ENCODE assay signal across 44 cellular contexts in genomic region chr22:25000686-25001085, GRCh38. TPM values are rescaled to one million over a fixed set of nuclear protein-coding genes. Genes with fewer than 3 reads are reported as not detected.
"Had no signal": no experiment of that assay in that cellular context is flagged by ENCODE, and none has a peak within 500 bp of the region (broad histone marks: within the 10 kb centered on the region; RNA-seq: fewer than 3 reads in every experiment).

No MANE protein-coding gene starts in this region.

- H3K27me3 Mint-ChIP-seq: activated naive CD4-positive, alpha-beta T cell treated with anti-CD3 and anti-CD28 coated beads, Interleukin-2, amount 10 ng/mL, durations not matched to agents 7 days and 5 days had no signal

- H3K27ac Mint-ChIP-seq: activated naive CD4-positive, alpha-beta T cell treated with anti-CD3 and anti-CD28 coated beads for 36 hours; activated naive CD4-positive, alpha-beta T cell treated with anti-CD3 and anti-CD28 coated beads, Interleukin-2, amount 10 ng/mL, durations not matched to agents 7 days and 5 days; activated naive CD4-positive, alpha-beta T cell treated with anti-CD3 and anti-CD28 coated beads, Interleukin-2, amount 50 U/mL, for 72 hours; activated naive CD8-positive, alpha-beta T cell; activated naive CD8-positive, alpha-beta T cell treated with anti-CD3 and anti-CD28 coated beads for 36 hours; activated naive CD8-positive, alpha-beta T cell treated with anti-CD3 and anti-CD28 coated beads, Interleukin-2, amount 10 ng/mL, durations not matched to agents 7 days and 5 days; activated naive CD8-positive, alpha-beta T cell treated with anti-CD3 and anti-CD28 coated beads, Interleukin-2, amount 50 U/mL, for 24 hours; activated T-cell treated with anti-CD3 and anti-CD28 coated beads, Interleukin-2, amount 50 U/mL, for 24 hours; activated T-cell treated with anti-CD3 and anti-CD28 coated beads, Interleukin-2, amount 50 U/mL, for 72 hours; activated T-helper 1 cell treated with anti-CD3 and anti-CD28 coated beads, Interleukin-12 subunit alpha, Interleukin-12 subunit beta, Interleukin-2, Interleukin-4 antibody, amounts not matched to agents 30 ng/mL and 10 ng/mL and 1 ng/mL, durations not matched to agents 14 hours and 24 hours and 36 hours; activated T-helper 17 cell treated with anti-CD3 and anti-CD28 coated beads, Interleukin-2, amount 50 U/mL, for 72 hours; activated T-helper 2 cell treated with anti-CD3 and anti-CD28 coated beads, Interferon-gamma antibody, Interleukin-2, Interleukin-4, amounts not matched to agents 10 μg/mL and 5 μg/mL and 100 μg/mL, durations not matched to agents 14 hours and 24 hours and 36 hours had no signal

- H3K36me3 ChIP-seq: adrenal gland, ascending aorta, brain microvascular endothelial cell, breast epithelium, cardiac muscle cell had no signal

- H3K4me1 ChIP-seq: body of pancreas, breast epithelium had no signal

- H3K4me3 Mint-ChIP-seq: activated naive CD4-positive, alpha-beta T cell treated with anti-CD3 and anti-CD28 coated beads for 36 hours; activated naive CD4-positive, alpha-beta T cell treated with anti-CD3 and anti-CD28 coated beads, Interleukin-2, amount 10 ng/mL, durations not matched to agents 7 days and 5 days; activated naive CD8-positive, alpha-beta T cell; activated naive CD8-positive, alpha-beta T cell treated with anti-CD3 and anti-CD28 coated beads for 36 hours; activated naive CD8-positive, alpha-beta T cell treated with anti-CD3 and anti-CD28 coated beads, Interleukin-2, amount 10 ng/mL, durations not matched to agents 7 days and 5 days; activated naive CD8-positive, alpha-beta T cell treated with anti-CD3 and anti-CD28 coated beads, Interleukin-2, amount 50 U/mL, for 24 hours; activated T-cell treated with anti-CD3 and anti-CD28 coated beads, Interleukin-2, amount 50 U/mL, for 24 hours; activated T-cell treated with anti-CD3 and anti-CD28 coated beads, Interleukin-2, amount 50 U/mL, for 4 hours; activated T-cell treated with anti-CD3 and anti-CD28 coated beads, Interleukin-2, amount 50 U/mL, for 72 hours; activated T-helper 1 cell treated with anti-CD3 and anti-CD28 coated beads, Interleukin-12 subunit alpha, Interleukin-12 subunit beta, Interleukin-2, Interleukin-4 antibody, amounts not matched to agents 30 ng/mL and 10 ng/mL and 1 ng/mL, durations not matched to agents 14 hours and 24 hours and 36 hours; activated T-helper 17 cell treated with anti-CD3 and anti-CD28 coated beads, Interleukin-2, amount 50 U/mL, for 72 hours; brain; central memory CD8-positive, alpha-beta T cell had no signal

- H3K4me1 Mint-ChIP-seq: activated T-helper 17 cell treated with anti-CD3 and anti-CD28 coated beads, Interleukin-2, amount 50 U/mL, for 72 hours had no signal

- H3K9me3 Mint-ChIP-seq: activated naive CD4-positive, alpha-beta T cell treated with anti-CD3 and anti-CD28 coated beads, Interleukin-2, amount 50 U/mL, for 24 hours; activated naive CD4-positive, alpha-beta T cell treated with anti-CD3 and anti-CD28 coated beads, Interleukin-2, amount 50 U/mL, for 72 hours; activated naive CD8-positive, alpha-beta T cell treated with anti-CD3 and anti-CD28 coated beads, Interleukin-2, amount 50 U/mL, for 24 hours; activated T-cell treated with anti-CD3 and anti-CD28 coated beads, Interleukin-2, amount 50 U/mL, for 24 hours; activated T-cell treated with anti-CD3 and anti-CD28 coated beads, Interleukin-2, amount 50 U/mL, for 72 hours; activated T-helper 17 cell treated with anti-CD3 and anti-CD28 coated beads, Interleukin-2, amount 50 U/mL, for 72 hours; brain; central memory CD8-positive, alpha-beta T cell had no signal

- H3K27me3 ChIP-seq: adrenal gland, ascending aorta, body of pancreas, brain microvascular endothelial cell, breast epithelium, cardiac muscle cell had no signal

- H3K9me3 ChIP-seq: adrenal gland, ascending aorta, body of pancreas, breast epithelium had no signal

- DNase-seq: activated effector memory CD4-positive, alpha-beta T cell treated with anti-CD3 and anti-CD28 coated beads, Interleukin-2, amount 50 U/mL, for 16 hours; activated effector memory CD4-positive, alpha-beta T cell treated with Interleukin-2 at 50 U/mL for 16 hours; activated gamma-delta T cell; activated gamma-delta T cell treated with Interleukin-2 at 50 U/mL for 16 hours; activated naive CD4-positive, alpha-beta T cell; activated naive CD4-positive, alpha-beta T cell treated with anti-CD3 and anti-CD28 coated beads for 36 hours; activated naive CD4-positive, alpha-beta T cell treated with anti-CD3 and anti-CD28 coated beads, Interleukin-2, amount 10 ng/mL, durations not matched to agents 7 days and 5 days; activated naive CD4-positive, alpha-beta T cell treated with anti-CD3 and anti-CD28 coated beads, Interleukin-2, amount 50 U/mL, for 16 hours; activated naive CD4-positive, alpha-beta T cell treated with Interleukin-2 at 50 U/mL for 16 hours; activated naive CD8-positive, alpha-beta T cell treated with anti-CD3 and anti-CD28 coated beads for 36 hours; activated naive CD8-positive, alpha-beta T cell treated with anti-CD3 and anti-CD28 coated beads, Interleukin-2, amount 10 ng/mL, durations not matched to agents 7 days and 5 days; activated naive CD8-positive, alpha-beta T cell treated with anti-CD3 and anti-CD28 coated beads, Interleukin-2, amount 50 U/mL, for 24 hours; activated T-cell treated with anti-CD3 and anti-CD28 coated beads, Interleukin-2, amount 50 U/mL, for 1 hour; activated T-cell treated with anti-CD3 and anti-CD28 coated beads, Interleukin-2, amount 50 U/mL, for 24 hours; activated T-cell treated with anti-CD3 and anti-CD28 coated beads, Interleukin-2, amount 50 U/mL, for 4 hours; activated T-cell treated with anti-CD3 and anti-CD28 coated beads, Interleukin-2, amount 50 U/mL, for 48 hours; activated T-cell treated with anti-CD3 and anti-CD28 coated beads, Interleukin-2, amount 50 U/mL, for 72 hours; adrenal gland; amniotic stem cell; amygdala; anterior cingulate cortex; aorta; body of pancreas; brain microvascular endothelial cell; caudate nucleus; central memory CD4-positive, alpha-beta T cell; cerebellar nuclear complex had no signal

- H3K27ac ChIP-seq: adrenal gland, ascending aorta, body of pancreas, brain microvascular endothelial cell, breast epithelium, cardiac muscle cell had no signal

- H3K36me3 Mint-ChIP-seq: activated naive CD4-positive, alpha-beta T cell treated with anti-CD3 and anti-CD28 coated beads, Interleukin-2, amount 50 U/mL, for 24 hours; activated naive CD8-positive, alpha-beta T cell; activated naive CD8-positive, alpha-beta T cell treated with anti-CD3 and anti-CD28 coated beads for 36 hours; brain had no signal

- H3K4me3 ChIP-seq: adrenal gland, ascending aorta, body of pancreas, breast epithelium, cardiac muscle cell had no signal

RNA-seq across cellular contexts. Expression of gene LHFPL7, which starts 54.2 kb away (rescaled TPM):
- total RNA-seq: activated naive CD4-positive, alpha-beta T cell treated with anti-CD3 and anti-CD28 coated beads for 36 hours; activated naive CD4-positive, alpha-beta T cell treated with anti-CD3 and anti-CD28 coated beads, Interleukin-2, amount 50 U/mL, for 72 hours; activated naive CD8-positive, alpha-beta T cell treated with anti-CD3 and anti-CD28 coated beads for 36 hours; activated naive CD8-positive, alpha-beta T cell treated with anti-CD3 and anti-CD28 coated beads, Interleukin-2, amount 10 ng/mL, durations not matched to agents 7 days and 5 days; activated T-cell treated with anti-CD3 and anti-CD28 coated beads, Interleukin-2, amount 50 U/mL, for 4 hours; activated T-cell treated with anti-CD3 and anti-CD28 coated beads, Interleukin-2, amount 50 U/mL, for 72 hours; activated T-helper 1 cell treated with anti-CD3 and anti-CD28 coated beads, Interleukin-12 subunit alpha, Interleukin-12 subunit beta, Interleukin-2, Interleukin-4 antibody, amounts not matched to agents 30 ng/mL and 10 ng/mL and 1 ng/mL, durations not matched to agents 14 hours and 24 hours and 36 hours; activated T-helper 17 cell treated with anti-CD3 and anti-CD28 coated beads, Interleukin-2, amount 50 U/mL, for 72 hours; activated T-helper 2 cell treated with anti-CD3 and anti-CD28 coated beads, Interferon-gamma antibody, Interleukin-2, Interleukin-4, amounts not matched to agents 10 μg/mL and 5 μg/mL and 100 μg/mL, durations not matched to agents 14 hours and 24 hours and 36 hours; adrenal gland; aorta; ascending aorta; astrocyte; body of pancreas; breast epithelium; bronchial epithelial cell; cardiac muscle cell; cardiac septum; cerebellum; chondrocyte had no signal
- polyA plus RNA-seq: adipose tissue, adrenal gland, aorta, cardiac muscle cell had no signal
